In genomic region chr14:95729402-95730028, GRCh38 we compare ENCODE assay signal across 8 cellular contexts.
DNase-seq lines count a peak whose midpoint lies in the region; ATAC-seq, FAIRE-seq and TF ChIP-seq lines count a peak whose summit lies in the region.
"Not testable (repeated sequence)": the region's sequence is repeated elsewhere in the genome, so short reads cannot be mapped to it uniquely, and the experiment has no call there.

No MANE protein-coding gene starts in this region.

- not testable (repeated sequence) for H3K27me3 Mint-ChIP-seq in stimulated activated naive B cell treated with anti-CD40 and anti-IgM and Interleukin-4, amounts not matched to agents 10 μg/mL and 1 μg/mL and 100 μg/mL, for 72 hours

- H3K4me3 ChIP-seq in GM08714 (ENCODE audit: low read length): peak overlapping the region; percentile 19; the same call in 1 of the 2 replicates
- not testable (repeated sequence) for H3K4me3 ChIP-seq in OCI-LY3 (ENCODE audit: low read length)

- not testable (repeated sequence) for H3K36me3 Mint-ChIP-seq in stimulated activated naive B cell treated with anti-CD40 and anti-IgM and Interleukin-4, amounts not matched to agents 10 μg/mL and 1 μg/mL and 100 μg/mL, for 72 hours

- TF ChIP-seq CTCF in OCI-LY3 (IDR thresholded peaks at IDR 0.05; ENCODE audit: low read depth, low read length): not testable (repeated sequence)

- H3K27ac Mint-ChIP-seq in stimulated activated naive B cell treated with anti-CD40 and anti-IgM and Interleukin-4, amounts not matched to agents 10 μg/mL and 1 μg/mL and 100 μg/mL, for 72 hours: peak overlapping the region; percentile 84

- not testable (repeated sequence) for H3K9me3 ChIP-seq in OCI-LY3 (ENCODE audit: insufficient read depth, low read length)

- peak; percentile 84 for FAIRE-seq in GM18507 (lab: Jason Lieb, UNC)

- H4K20me1 ChIP-seq in OCI-LY3 (ENCODE audit: insufficient read depth, low read length): not testable (repeated sequence)

- not testable (repeated sequence) for DNase-seq in GM18507 (ENCODE audit: extremely low spot score, insufficient read length, low read depth)
- DNase-seq in stimulated activated naive B cell treated with anti-CD40 and anti-IgM and Interleukin-4, amounts not matched to agents 10 μg/mL and 1 μg/mL and 100 μg/mL, for 72 hours: peak; percentile 60

- H3K4me2 ChIP-seq in OCI-LY3 (ENCODE audit: low read length): peak overlapping the region; percentile 21; the same call in 1 of the 2 replicates

- H3K9ac ChIP-seq in OCI-LY3 (ENCODE audit: low read length): not testable (repeated sequence)

- H3K9me3 Mint-ChIP-seq in stimulated activated naive B cell treated with anti-CD40 and anti-IgM and Interleukin-4, amounts not matched to agents 10 μg/mL and 1 μg/mL and 100 μg/mL, for 72 hours: not testable (repeated sequence)

- not testable (repeated sequence) for H3K27ac ChIP-seq in OCI-LY3 (ENCODE audit: low read length)

- H3K4me1 ChIP-seq in OCI-LY3 (ENCODE audit: low read length): peaks cover 33% of the 10 kb centered on the region

- not testable (repeated sequence) for H2AFZ ChIP-seq in OCI-LY3 (ENCODE audit: low read depth, low read length)

- H3K27me3 ChIP-seq in OCI-LY3 (ENCODE audit: low read depth, low read length): not testable (repeated sequence)

- not testable (repeated sequence) for H3K36me3 ChIP-seq in OCI-LY3 (replicated peaks; ENCODE audit: low read depth, low read length)

- peaks cover 51 to 85% of the 10 kb centered on the region in 2 donors for H3K4me1 Mint-ChIP-seq in stimulated activated naive B cell treated with anti-CD40 and anti-IgM and Interleukin-4, amounts not matched to agents 10 μg/mL and 1 μg/mL and 100 μg/mL, for 72 hours

- ATAC-seq in GM19351 (IDR thresholded peaks at IDR 0.05; ENCODE audit: unreplicated experiment) (peak; percentile 56), GM21529 (IDR thresholded peaks at IDR 0.05; ENCODE audit: unreplicated experiment) (peak; percentile 55), HG02870 (IDR thresholded peaks at IDR 0.05; ENCODE audit: unreplicated experiment) (peak; percentile 48), HG03354 (IDR thresholded peaks at IDR 0.05; ENCODE audit: poor library complexity, severe bottlenecking, unreplicated experiment) (peak; percentile 57)
- ATAC-seq in stimulated activated naive B cell treated with anti-CD40 and anti-IgM and Interleukin-4, amounts not matched to agents 10 μg/mL and 1 μg/mL and 100 μg/mL, for 72 hours (replicated peaks): peak; percentile 63 to 66

- H3K79me2 ChIP-seq in OCI-LY3 (ENCODE audit: low read length): not testable (repeated sequence)

- H3K4me3 Mint-ChIP-seq in stimulated activated naive B cell treated with anti-CD40 and anti-IgM and Interleukin-4, amounts not matched to agents 10 μg/mL and 1 μg/mL and 100 μg/mL, for 72 hours: peak overlapping the region; percentile 48 to 62
